2 cellular contexts compared by ENCODE assay signal in the genomic region with DNA sequence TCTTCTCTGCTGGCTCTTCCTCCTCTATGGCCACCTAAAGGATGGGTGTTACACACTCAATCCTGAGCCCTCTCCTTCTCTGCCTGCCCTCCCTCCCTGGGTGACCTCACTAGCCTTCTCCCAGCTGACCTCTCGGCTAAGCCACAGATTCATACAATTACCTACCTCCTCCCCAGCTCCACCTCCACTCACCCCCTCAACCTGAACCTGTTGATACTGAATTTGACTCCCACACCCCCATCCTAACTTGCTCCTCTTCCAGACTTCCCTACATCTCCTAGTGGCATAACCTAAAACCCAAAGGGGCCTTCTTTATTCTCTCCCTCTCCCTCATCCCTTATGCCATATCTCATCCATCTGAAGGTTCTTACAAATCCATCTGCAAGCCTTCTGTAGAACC.
TF ChIP-seq lines count a peak whose summit lies in the region.

No MANE protein-coding gene starts in this region.

TF ChIP-seq in IMR-90, 13 proteins besides CTCF, POLR2A, EP300 and RAD21:
- no peak for TF ChIP-seq RCOR1 (IDR thresholded peaks at IDR 0.05; ENCODE audit: insufficient replicate concordance, low read length)
- TF ChIP-seq MAZ (IDR thresholded peaks at IDR 0.05; ENCODE audit: borderline replicate concordance, low read depth, low read length) = no peak
- TF ChIP-seq, protein P1, sequence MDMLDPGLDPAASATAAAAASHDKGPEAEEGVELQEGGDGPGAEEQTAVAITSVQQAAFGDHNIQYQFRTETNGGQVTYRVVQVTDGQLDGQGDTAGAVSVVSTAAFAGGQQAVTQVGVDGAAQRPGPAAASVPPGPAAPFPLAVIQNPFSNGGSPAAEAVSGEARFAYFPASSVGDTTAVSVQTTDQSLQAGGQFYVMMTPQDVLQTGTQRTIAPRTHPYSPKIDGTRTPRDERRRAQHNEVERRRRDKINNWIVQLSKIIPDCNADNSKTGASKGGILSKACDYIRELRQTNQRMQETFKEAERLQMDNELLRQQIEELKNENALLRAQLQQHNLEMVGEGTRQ (IDR thresholded peaks at IDR 0.05; ENCODE audit: low read depth, low read length) = no peak
- no peak for TF ChIP-seq CEBPB (IDR thresholded peaks at IDR 0.05; ENCODE audit: low read depth, low read length)
- no peak for TF ChIP-seq SMC3 (IDR thresholded peaks at IDR 0.05; ENCODE audit: low read depth, low read length)
- TF ChIP-seq CHD1 (IDR thresholded peaks at IDR 0.05; ENCODE audit: low read depth, low read length) = no peak
- TF ChIP-seq, protein P2, sequence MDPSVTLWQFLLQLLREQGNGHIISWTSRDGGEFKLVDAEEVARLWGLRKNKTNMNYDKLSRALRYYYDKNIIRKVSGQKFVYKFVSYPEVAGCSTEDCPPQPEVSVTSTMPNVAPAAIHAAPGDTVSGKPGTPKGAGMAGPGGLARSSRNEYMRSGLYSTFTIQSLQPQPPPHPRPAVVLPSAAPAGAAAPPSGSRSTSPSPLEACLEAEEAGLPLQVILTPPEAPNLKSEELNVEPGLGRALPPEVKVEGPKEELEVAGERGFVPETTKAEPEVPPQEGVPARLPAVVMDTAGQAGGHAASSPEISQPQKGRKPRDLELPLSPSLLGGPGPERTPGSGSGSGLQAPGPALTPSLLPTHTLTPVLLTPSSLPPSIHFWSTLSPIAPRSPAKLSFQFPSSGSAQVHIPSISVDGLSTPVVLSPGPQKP (IDR thresholded peaks at IDR 0.05; ENCODE audit: borderline replicate concordance, low read depth, low read length) = no peak
- TF ChIP-seq MAFK (IDR thresholded peaks at IDR 0.05; ENCODE audit: low read depth, low read length) = no peak
- no peak for TF ChIP-seq RFX5 (IDR thresholded peaks at IDR 0.05; ENCODE audit: low read depth, low read length)

TF ChIP-seq in K562, 482 proteins besides CTCF, POLR2A, EP300 and RAD21:
- TF ChIP-seq ZNF584 (CRISPR knock-in tag; IDR thresholded peaks at IDR 0.05; ENCODE audit: low read depth) (no peak), HDGF (IDR thresholded peaks at IDR 0.05) (no peak)
- TF ChIP-seq, protein P3, sequence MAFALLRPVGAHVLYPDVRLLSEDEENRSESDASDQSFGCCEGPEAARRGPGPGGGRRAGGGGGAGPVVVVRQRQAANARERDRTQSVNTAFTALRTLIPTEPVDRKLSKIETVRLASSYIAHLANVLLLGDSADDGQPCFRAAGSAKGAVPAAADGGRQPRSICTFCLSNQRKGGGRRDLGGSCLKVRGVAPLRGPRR (CRISPR knock-in tag; IDR thresholded peaks at IDR 0.05) = no peak
